8 cellular contexts compared by ENCODE assay signal in genomic region chr3:15291589-15292541, GRCh38. TPM values are rescaled to one million over a fixed set of nuclear protein-coding genes. Genes with fewer than 3 reads are reported as not detected.
DNase-seq lines count a peak whose midpoint lies in the region; ATAC-seq and TF ChIP-seq lines count a peak whose summit lies in the region.

No MANE protein-coding gene starts in this region.

- no peaks in the 10 kb centered on the region for H3K9me3 ChIP-seq in CD4-positive, CD25-positive, alpha-beta regulatory T cell (ENCODE audit: control insufficient read depth in 2 of 2, low read length in 2 of 2)

- no peaks in the 10 kb centered on the region for H3K27me3 Mint-ChIP-seq in CD4-positive, CD25-positive, alpha-beta regulatory T cell
- H3K27me3 Mint-ChIP-seq in stimulated activated naive CD8-positive, alpha-beta T cell treated with anti-CD3 and anti-CD28 coated beads, Interleukin-15, Interleukin-2, amounts not matched to agents 100 ng/mL and 50 ng/mL, for 24 hours = no peaks in the 10 kb centered on the region

- H3K27ac ChIP-seq in CD4-positive, CD25-positive, alpha-beta regulatory T cell (ENCODE audit: insufficient read depth, low read length, poor library complexity, severe bottlenecking) = peak overlapping the region; percentile 77

- intact Hi-C loops in cardiac septum (cut with DNase I) = no loop called here

- no peaks in the 10 kb centered on the region for H3K27me3 ChIP-seq in CD4-positive, CD25-positive, alpha-beta regulatory T cell (ENCODE audit: control insufficient read depth, insufficient read depth, low read length)

- peak; percentile 41 to 88 (median 71) for DNase-seq in CD4-positive, CD25-positive, alpha-beta regulatory T cell
- DNase-seq in GM20000 (ENCODE audit: low spot score) = peak; percentile 59
- DNase-seq in HT1080 (ENCODE audit: low read depth) = peak; percentile 68
- DNase-seq in activated CD8-positive, alpha-beta memory T cell treated with anti-CD3 and anti-CD28 coated beads for 4 hours (ENCODE audit: low read depth in 2 of 2) = peak; percentile 32 to 48
- peak; percentile 72 for DNase-seq in cardiac septum (ENCODE audit: low spot score)
- no peak for DNase-seq in NCI-H1694 (lab: John Stamatoyannopoulos, UW)
- no peak for DNase-seq in AG20443 (ENCODE audit: low spot score)

- H3K4me1 Mint-ChIP-seq in CD4-positive, CD25-positive, alpha-beta regulatory T cell = peaks cover 10 to 89% (median 63%) of the 10 kb centered on the region in 4 donors
- H3K4me1 Mint-ChIP-seq in stimulated activated naive CD8-positive, alpha-beta T cell treated with anti-CD3 and anti-CD28 coated beads, Interleukin-15, Interleukin-2, amounts not matched to agents 100 ng/mL and 50 ng/mL, for 24 hours (ENCODE audit: low read depth) = peaks cover 73% of the 10 kb centered on the region

- no peak for TF ChIP-seq CTCF in GM20000 (IDR thresholded peaks at IDR 0.05; ENCODE audit: extremely low read depth, missing control alignments)

- H3K4me3 Mint-ChIP-seq in CD4-positive, CD25-positive, alpha-beta regulatory T cell = peak overlapping the region; percentile 69 to 85 (median 78)
- peak overlapping the region; percentile 62 for H3K4me3 Mint-ChIP-seq in stimulated activated naive CD8-positive, alpha-beta T cell treated with anti-CD3 and anti-CD28 coated beads, Interleukin-15, Interleukin-2, amounts not matched to agents 100 ng/mL and 50 ng/mL, for 24 hours

- H3K27ac Mint-ChIP-seq in CD4-positive, CD25-positive, alpha-beta regulatory T cell = peak overlapping the region; percentile 93 to 98 (median 97)
- peak overlapping the region; percentile 75 for H3K27ac Mint-ChIP-seq in stimulated activated naive CD8-positive, alpha-beta T cell treated with anti-CD3 and anti-CD28 coated beads, Interleukin-15, Interleukin-2, amounts not matched to agents 100 ng/mL and 50 ng/mL, for 24 hours

- peak overlapping the region; percentile 79 for H3K4me3 ChIP-seq in CD4-positive, CD25-positive, alpha-beta regulatory T cell (ENCODE audit: low read depth, low read length)

- peaks cover 0 to 2% (median 0%) of the 10 kb centered on the region in 7 donors for H3K9me3 Mint-ChIP-seq in CD4-positive, CD25-positive, alpha-beta regulatory T cell
- H3K9me3 Mint-ChIP-seq in stimulated activated naive CD8-positive, alpha-beta T cell treated with anti-CD3 and anti-CD28 coated beads, Interleukin-15, Interleukin-2, amounts not matched to agents 100 ng/mL and 50 ng/mL, for 24 hours = no peaks in the 10 kb centered on the region

- peaks cover 61% of the 10 kb centered on the region for H3K4me1 ChIP-seq in CD4-positive, CD25-positive, alpha-beta regulatory T cell (ENCODE audit: control insufficient read depth, insufficient read depth, low read length, poor library complexity, severe bottlenecking)

- peaks cover 17% of the 10 kb centered on the region for H3K36me3 Mint-ChIP-seq in CD4-positive, CD25-positive, alpha-beta regulatory T cell
- peaks cover 4% of the 10 kb centered on the region for H3K36me3 Mint-ChIP-seq in stimulated activated naive CD8-positive, alpha-beta T cell treated with anti-CD3 and anti-CD28 coated beads, Interleukin-15, Interleukin-2, amounts not matched to agents 100 ng/mL and 50 ng/mL, for 24 hours (ENCODE audit: low read depth)

- peak; percentile 88 to 92 for ATAC-seq in CD4-positive, CD25-positive, alpha-beta regulatory T cell (ENCODE audit: low read depth in 2 of 2)

- peaks cover 15% of the 10 kb centered on the region for H3K36me3 ChIP-seq in CD4-positive, CD25-positive, alpha-beta regulatory T cell (ENCODE audit: control insufficient read depth, insufficient read depth, low read length)

RNA-seq across cellular contexts. Expression of gene SH3BP5, which starts 40.5 kb away (rescaled TPM):
- 68.6 TPM for total RNA-seq in CD4-positive, CD25-positive, alpha-beta regulatory T cell
- 10 to 100 TPM; 24.7 to 40.1 (median 31.6) TPM for polyA plus RNA-seq in CD4-positive, CD25-positive, alpha-beta regulatory T cell
- 23.2 and 28.8 TPM in 2 replicates for total RNA-seq in HT1080 (2014; rRNA removed; shearing (Covaris generic))
- polyA plus RNA-seq in HT1080 (2015; cell fraction: cytosol; rRNA removed) = 36.9 and 41.4 TPM in 2 replicates
- polyA plus RNA-seq in HT1080 (2015; cell fraction: nucleus; rRNA removed) = 27.2 and 36.5 TPM in 2 replicates
- total RNA-seq in cardiac septum = 11.4 TPM

Comparison
In these comparisons a context has a peak if more than half of its experiments do, and no peak if none do; other contexts are left out.
1. DNase-seq: peak in CD4-positive, CD25-positive, alpha-beta regulatory T cell (3 of 3), GM20000 (single experiment), HT1080 (single experiment), activated CD8-positive, alpha-beta memory T cell treated with anti-CD3 and anti-CD28 coated beads for 4 hours (2 of 2) and cardiac septum (single experiment); none in NCI-H1694 (single experiment) and AG20443 (single experiment).